ENCODE assay signal across 1 cellular context in genomic region chr2:110248081-110248795, GRCh38. TPM values are rescaled to one million over a fixed set of nuclear protein-coding genes. Genes with fewer than 3 reads are reported as not detected.
"Had no signal": no experiment of that assay in that cellular context is flagged by ENCODE, and none has a peak within 500 bp of the region (broad histone marks: within the 10 kb centered on the region; RNA-seq: fewer than 3 reads in every experiment).

No MANE protein-coding gene starts in this region.

RNA-seq across cellular contexts. Expression of gene NPHP1, which starts 43.4 kb away (rescaled TPM):
- polyA plus RNA-seq: immature natural killer cell had no signal
